Comparison of ENCODE assay signal across 18 cellular contexts in genomic region chr7:45881759-45882464, GRCh38. TPM values are rescaled to one million over a fixed set of nuclear protein-coding genes. Genes with fewer than 3 reads are reported as not detected.
DNase-seq lines count a peak whose midpoint lies in the region; ATAC-seq and TF ChIP-seq lines count a peak whose summit lies in the region.
"Had no signal": no experiment of that assay in that cellular context is flagged by ENCODE, and none has a peak within 500 bp of the region (broad histone marks: within the 10 kb centered on the region; RNA-seq: fewer than 3 reads in every experiment).

No MANE protein-coding gene starts in this region.

- no peak overlapping the region for H3K27ac ChIP-seq in dorsolateral prefrontal cortex
- H3K27ac ChIP-seq: neutrophil had no signal

- peaks cover 0 to 18% (median 0%) of the 10 kb centered on the region in 45 donors for H3K27me3 ChIP-seq in dorsolateral prefrontal cortex

- intact Hi-C loops in dorsolateral prefrontal cortex (cut with DNase I): no loop called here

- DNase-seq in A172 (ENCODE audit: low spot score) (peak; percentile 62), HCEC 1CT (peak; percentile 86), amniotic epithelial cell (ENCODE audit: low read depth) (peak; percentile 96), fibroblast of pulmonary artery (ENCODE audit: low read depth) (peak; percentile 98), omental fat pad (ENCODE audit: low spot score) (no peak), T-helper 1 cell (no peak), OCI-M1 (lab: John Stamatoyannopoulos, UW) (no peak), dorsolateral prefrontal cortex (no peak)
- DNase-seq: activated CD4-positive, alpha-beta memory T cell treated with anti-CD3 and anti-CD28 coated beads for 36 hours; activated naive CD4-positive, alpha-beta T cell treated with Interleukin-2 at 50 U/mL for 16 hours; cortex of kidney; head of caudate nucleus; KG1 had no signal

- H3K4me3 ChIP-seq in fibroblast of pulmonary artery (replicated peaks; ENCODE audit: low read depth, low read length): no peak overlapping the region
- H3K4me3 ChIP-seq in dorsolateral prefrontal cortex: no peak overlapping the region

- no peak for ATAC-seq in omental fat pad (ENCODE audit: low FRiP score)

- TF ChIP-seq CTCF in fibroblast of pulmonary artery (IDR thresholded peaks at IDR 0.05; ENCODE audit: low read length, missing control alignments) (no peak), omental fat pad (IDR thresholded peaks at IDR 0.05) (no peak), dorsolateral prefrontal cortex (IDR thresholded peaks at IDR 0.05 in 54 of 56, conservative IDR thresholded peaks at IDR 0.05 in 2 of 56; ENCODE audit: low read depth in 1 of 56, partially characterized antibody in 56 of 56) (no peak)

RNA-seq across cellular contexts. Expression of gene IGFBP1, which starts 6.4 kb away (rescaled TPM):
- total RNA-seq in A172 (2014; rRNA removed; shearing (Covaris generic)): 0.12 and 0.22 TPM in 2 replicates
- total RNA-seq in omental fat pad (10 to 100 TPM in 1 of 4 donors, 1 to 10 TPM in 2, not detected in 1; 3.0 to 15.6 (median 3.1) TPM), dorsolateral prefrontal cortex (1 to 10 TPM in 6 of 120 experiments, under 1 TPM in 61, not detected in 53; 0.26 to 1.5 (median 0.44) TPM)
- total RNA-seq: A673; activated CD4-positive, alpha-beta memory T cell treated with anti-CD3 and anti-CD28 coated beads for 36 hours; lower leg skin; T-helper 2 cell treated with Interferon-gamma antibody and Interleukin-4, amounts not matched to agents 100 ng/mL and 5 ng/mL, for 36 hours; urinary bladder had no signal

RNA-seq across cellular contexts. Expression of gene CCDC201, which starts 9.0 kb away (rescaled TPM):
- total RNA-seq in A172 (2014; rRNA removed; shearing (Covaris generic)): not detected in 2 replicates
- not detected for total RNA-seq in omental fat pad
- total RNA-seq in dorsolateral prefrontal cortex: not detected
- total RNA-seq: A673; activated CD4-positive, alpha-beta memory T cell treated with anti-CD3 and anti-CD28 coated beads for 36 hours; lower leg skin; T-helper 2 cell treated with Interferon-gamma antibody and Interleukin-4, amounts not matched to agents 100 ng/mL and 5 ng/mL, for 36 hours; urinary bladder had no signal

RNA-seq across cellular contexts. Expression of gene IGFBP3, which starts 39.2 kb away (rescaled TPM):
- 62.0 and 81.7 TPM in 2 replicates for total RNA-seq in A172 (2014; rRNA removed; shearing (Covaris generic))
- 100 to 1,000 TPM; 616 to 884 (median 686) TPM for total RNA-seq in omental fat pad
- 10 to 100 TPM in 116 of 120 experiments, 1 to 10 TPM in 4; 6.7 to 98.7 (median 22.3) TPM for total RNA-seq in dorsolateral prefrontal cortex

Comparison
In these comparisons a context has a peak if more than half of its experiments do, and no peak if none do; other contexts are left out.
1. DNase-seq: peak in A172 (single experiment), HCEC 1CT (single experiment), amniotic epithelial cell (single experiment) and fibroblast of pulmonary artery (single experiment); none in omental fat pad (single experiment), T-helper 1 cell (0 of 5), OCI-M1 (single experiment) and dorsolateral prefrontal cortex (0 of 10).